8 cellular contexts compared by ENCODE assay signal in genomic region chr2:74198461-74199274, GRCh38. TPM values are rescaled to one million over a fixed set of nuclear protein-coding genes. Genes with fewer than 3 reads are reported as not detected.
A peak's percentile ranks its signal among the peaks of the same experiment; 100 is the strongest.
DNase-seq lines count a peak whose midpoint lies in the region; ATAC-seq and TF ChIP-seq lines count a peak whose summit lies in the region.

MTHFD2 (plus strand) TSS chr2:74198615; CDS start chr2:74198642, 27 bp downstream.

- intact Hi-C loops in CD14-positive monocyte (cut with micrococcal nuclease): loop anchor here in 1 of 2 donors (2.0 to 10.0 kb wide), 3 partner anchors 18 to 274 kb away; partner anchors contain the start of gene DGUOK

- peak within 1 kb of the TSS; percentile 27 to 73 (median 63) for H3K4me3 ChIP-seq in liver (ENCODE audit: low read depth in 1 of 3, low read length in 3 of 3)

- peak within 1 kb of the TSS; percentile 92 to 100 for H3K4me3 Mint-ChIP-seq in CD14-positive monocyte

- H3K4me1 Mint-ChIP-seq in CD14-positive monocyte: peaks cover 36% of the 10 kb centered on the region

- ATAC-seq in GM19372 (IDR thresholded peaks at IDR 0.05; ENCODE audit: low read depth, unreplicated experiment): peak; percentile 80
- ATAC-seq in HG03558 (IDR thresholded peaks at IDR 0.05; ENCODE audit: extremely low read depth, unreplicated experiment): peak; percentile 67

- H3K36me3 Mint-ChIP-seq in CD14-positive monocyte: peaks cover 6 to 17% of the 10 kb centered on the region in 2 donors

- H3K9me3 ChIP-seq in liver (ENCODE audit: control insufficient read depth in 4 of 4, low read length in 3 of 4): peaks cover 0 to 4% (median 0%) of the 10 kb centered on the region in 4 donors

- H3K27me3 ChIP-seq in liver (ENCODE audit: control insufficient read depth in 4 of 4, insufficient read depth in 4 of 4, low read length in 3 of 4): peaks cover 0 to 3% (median 0%) of the 10 kb centered on the region in 4 donors

- H3K36me3 ChIP-seq in liver (ENCODE audit: control insufficient read depth in 4 of 4, insufficient read depth in 3 of 4, low read depth in 1 of 4, low read length in 3 of 4): no peaks in the 10 kb centered on the region

- H3K27me3 Mint-ChIP-seq in CD14-positive monocyte (ENCODE audit: low read depth in 3 of 3): peaks cover 0 to 5% (median 1%) of the 10 kb centered on the region in 3 donors

- peak; percentile 92 for TF ChIP-seq CTCF in CD14-positive monocyte (IDR thresholded peaks at IDR 0.05)
- peak; percentile 52 for TF ChIP-seq CTCF in liver (IDR thresholded peaks at IDR 0.05; ENCODE audit: low read depth, low read length, missing input control)

- 5% methylated on average over 96 of the region's 96 CpGs for WGBS in liver

- DNase-seq in CD14-positive monocyte (ENCODE audit: low spot score) (peak; percentile 94), NCI-H748 (lab: John Stamatoyannopoulos, UW; ENCODE audit: unreplicated experiment) (peak; percentile 98), dermis blood vessel endothelial cell (peak; percentile 98)
- DNase-seq in activated CD4-positive, alpha-beta T cell treated with anti-CD3 and anti-CD28 coated beads, Interleukin-2, amount 50 U/mL, for 1 hour: peak; percentile 86
- peak; percentile 94 for DNase-seq in stimulated activated CD4-positive, alpha-beta T cell treated with anti-CD3 and anti-CD28 coated beads, Interleukin-4, amount 100 ng/mL, for 24 hours

- H3K9me3 Mint-ChIP-seq in CD14-positive monocyte: peaks cover 0 to 5% (median 0%) of the 10 kb centered on the region in 7 donors

- peak; percentile 7 to 50 for TF ChIP-seq RAD21 in liver (IDR thresholded peaks at IDR 0.05)

- peak within 1 kb of the TSS; percentile 19 to 31 for H3K9ac ChIP-seq in liver (ENCODE audit: low read depth in 1 of 2, low read length in 2 of 2)

- peak within 1 kb of the TSS; percentile 96 to 98 (median 97) for H3K27ac Mint-ChIP-seq in CD14-positive monocyte

- peaks cover 2 to 17% (median 7%) of the 10 kb centered on the region in 4 donors for H3K4me1 ChIP-seq in liver (ENCODE audit: control insufficient read depth in 4 of 4, insufficient read depth in 4 of 4, low read length in 3 of 4)

- peak within 1 kb of the TSS; percentile 74 to 91 for H3K27ac ChIP-seq in liver (ENCODE audit: low read depth in 1 of 2, low read length in 2 of 2)

TF ChIP-seq in liver, 16 proteins besides CTCF, POLR2A, EP300 and RAD21:
- no peak for TF ChIP-seq FOXA2 (IDR thresholded peaks at IDR 0.05)
- no peak for TF ChIP-seq HNF4A (conservative IDR thresholded peaks at IDR 0.05)
- no peak for TF ChIP-seq GABPA (IDR thresholded peaks at IDR 0.05 in 1 of 2, conservative IDR thresholded peaks at IDR 0.05 in 1 of 2)
- peak; percentile 37 for TF ChIP-seq SP1 (IDR thresholded peaks at IDR 0.05)
- TF ChIP-seq ZBTB33 (IDR thresholded peaks at IDR 0.05): no peak
- TF ChIP-seq FOXA1 (IDR thresholded peaks at IDR 0.05): no peak
- TF ChIP-seq HNF4G (IDR thresholded peaks at IDR 0.05): no peak
- no peak for TF ChIP-seq RXRA (IDR thresholded peaks at IDR 0.05)
- no peak for TF ChIP-seq JUND (IDR thresholded peaks at IDR 0.05)
- no peak for TF ChIP-seq NR2F2 (IDR thresholded peaks at IDR 0.05)
- TF ChIP-seq, protein P1, sequence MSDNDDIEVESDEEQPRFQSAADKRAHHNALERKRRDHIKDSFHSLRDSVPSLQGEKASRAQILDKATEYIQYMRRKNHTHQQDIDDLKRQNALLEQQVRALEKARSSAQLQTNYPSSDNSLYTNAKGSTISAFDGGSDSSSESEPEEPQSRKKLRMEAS (IDR thresholded peaks at IDR 0.05): peak; percentile 85
- TF ChIP-seq YY1 (IDR thresholded peaks at IDR 0.05): peak; percentile 44
- TF ChIP-seq EGR1 (IDR thresholded peaks at IDR 0.05; ENCODE audit: low read depth in 2 of 2): no peak
- TF ChIP-seq TAF1 (conservative IDR thresholded peaks at IDR 0.05): no peak
- TF ChIP-seq, protein P2, sequence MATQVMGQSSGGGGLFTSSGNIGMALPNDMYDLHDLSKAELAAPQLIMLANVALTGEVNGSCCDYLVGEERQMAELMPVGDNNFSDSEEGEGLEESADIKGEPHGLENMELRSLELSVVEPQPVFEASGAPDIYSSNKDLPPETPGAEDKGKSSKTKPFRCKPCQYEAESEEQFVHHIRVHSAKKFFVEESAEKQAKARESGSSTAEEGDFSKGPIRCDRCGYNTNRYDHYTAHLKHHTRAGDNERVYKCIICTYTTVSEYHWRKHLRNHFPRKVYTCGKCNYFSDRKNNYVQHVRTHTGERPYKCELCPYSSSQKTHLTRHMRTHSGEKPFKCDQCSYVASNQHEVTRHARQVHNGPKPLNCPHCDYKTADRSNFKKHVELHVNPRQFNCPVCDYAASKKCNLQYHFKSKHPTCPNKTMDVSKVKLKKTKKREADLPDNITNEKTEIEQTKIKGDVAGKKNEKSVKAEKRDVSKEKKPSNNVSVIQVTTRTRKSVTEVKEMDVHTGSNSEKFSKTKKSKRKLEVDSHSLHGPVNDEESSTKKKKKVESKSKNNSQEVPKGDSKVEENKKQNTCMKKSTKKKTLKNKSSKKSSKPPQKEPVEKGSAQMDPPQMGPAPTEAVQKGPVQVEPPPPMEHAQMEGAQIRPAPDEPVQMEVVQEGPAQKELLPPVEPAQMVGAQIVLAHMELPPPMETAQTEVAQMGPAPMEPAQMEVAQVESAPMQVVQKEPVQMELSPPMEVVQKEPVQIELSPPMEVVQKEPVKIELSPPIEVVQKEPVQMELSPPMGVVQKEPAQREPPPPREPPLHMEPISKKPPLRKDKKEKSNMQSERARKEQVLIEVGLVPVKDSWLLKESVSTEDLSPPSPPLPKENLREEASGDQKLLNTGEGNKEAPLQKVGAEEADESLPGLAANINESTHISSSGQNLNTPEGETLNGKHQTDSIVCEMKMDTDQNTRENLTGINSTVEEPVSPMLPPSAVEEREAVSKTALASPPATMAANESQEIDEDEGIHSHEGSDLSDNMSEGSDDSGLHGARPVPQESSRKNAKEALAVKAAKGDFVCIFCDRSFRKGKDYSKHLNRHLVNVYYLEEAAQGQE (IDR thresholded peaks at IDR 0.05): no peak
- TF ChIP-seq, protein P3, sequence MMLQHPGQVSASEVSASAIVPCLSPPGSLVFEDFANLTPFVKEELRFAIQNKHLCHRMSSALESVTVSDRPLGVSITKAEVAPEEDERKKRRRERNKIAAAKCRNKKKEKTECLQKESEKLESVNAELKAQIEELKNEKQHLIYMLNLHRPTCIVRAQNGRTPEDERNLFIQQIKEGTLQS (IDR thresholded peaks at IDR 0.05): no peak
TF ChIP-seq in liver: peak in this region for 3.

RNA-seq across cellular contexts. Expression of gene MTHFD2, which starts in this region (rescaled TPM):
- polyA plus RNA-seq in CD14-positive monocyte (10 to 100 TPM; 24.1 to 39.4 TPM), liver (1 to 10 TPM; 1.6 to 2.8 TPM)
- total RNA-seq in dermis blood vessel endothelial cell (28.6 and 91.0 TPM in 2 replicates), liver (10 to 100 TPM in 1 of 2 donors, 1 to 10 TPM in 1; 2.8 to 27.5 TPM)

Comparison
In these comparisons a context has a peak if more than half of its experiments do, and no peak if none do; other contexts are left out.
1. Peak in every context shown above with its lines: DNase-seq, ATAC-seq, H3K4me3 ChIP-seq and H3K27ac ChIP-seq.
2. RNA of gene MTHFD2 (polyA plus RNA-seq): 24.1 to 39.4 TPM in CD14-positive monocyte; 1.6 to 2.8 TPM in liver; every median in the first group is over 4 times any median in the second.